ENCODE assay signal across 10 cellular contexts in the genomic region with DNA sequence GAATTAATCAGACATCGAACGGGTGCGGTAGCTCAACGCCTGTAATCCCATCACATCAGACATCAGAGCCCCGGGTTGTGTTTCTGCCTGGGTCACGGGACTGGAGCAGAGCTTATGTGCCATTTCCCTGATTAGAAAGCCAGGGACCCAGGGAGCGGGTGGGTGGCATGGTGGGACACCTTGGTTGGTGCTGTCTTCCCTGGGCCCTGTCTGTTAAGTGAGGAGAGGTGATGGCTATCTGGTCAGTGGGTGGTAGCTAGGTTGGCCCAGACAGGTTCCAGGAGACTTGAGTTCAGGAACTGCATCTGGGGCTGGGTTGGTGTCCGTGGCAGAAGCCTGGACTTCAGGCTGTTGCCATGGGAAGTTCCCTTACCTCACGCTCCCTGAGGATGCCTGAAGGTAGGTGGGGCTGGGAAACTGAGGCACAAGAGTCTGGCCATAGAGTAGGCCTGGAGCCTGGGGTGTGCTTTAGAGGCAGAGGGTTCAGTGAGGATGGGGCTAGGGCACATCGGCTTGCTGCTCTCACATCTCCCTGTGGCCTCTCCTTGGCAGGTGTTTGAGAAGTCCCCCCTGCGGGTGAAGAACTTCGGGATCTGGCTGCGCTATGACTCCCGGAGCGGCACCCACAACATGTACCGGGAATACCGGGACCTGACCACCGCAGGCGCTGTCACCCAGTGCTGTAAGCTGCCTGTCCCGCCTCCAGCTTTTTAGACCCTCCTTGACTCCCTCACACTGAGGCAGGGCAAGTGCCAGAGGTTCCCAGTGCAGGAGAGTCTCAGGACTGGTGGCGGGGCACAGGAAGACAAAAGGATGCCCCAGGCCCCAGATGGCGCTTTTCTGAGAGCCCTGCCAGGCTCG. TPM values are rescaled to one million over a fixed set of nuclear protein-coding genes. Genes with fewer than 3 reads are reported as not detected.
DNase-seq lines count a peak whose midpoint lies in the region; ATAC-seq and TF ChIP-seq lines count a peak whose summit lies in the region.
"Had no signal": no experiment of that assay in that cellular context is flagged by ENCODE, and none has a peak within 500 bp of the region (broad histone marks: within the 10 kb centered on the region; RNA-seq: fewer than 3 reads in every experiment).

No MANE protein-coding gene starts in this region.

- H3K4me3 Mint-ChIP-seq in Caco-2 (ENCODE audit: unreplicated experiment) (peak overlapping the region; percentile 90), chondrocyte (ENCODE audit: unreplicated experiment) (peak overlapping the region; percentile 79)
- peak overlapping the region; percentile 91 for H3K4me3 Mint-ChIP-seq in natural killer cell treated with Interleukin-12 subunit alpha and Interleukin-12 subunit beta and Interleukin-15 and Interleukin-18, amount 100 ng/mL, for 72 hours

- H3K9me3 Mint-ChIP-seq in Caco-2 (ENCODE audit: unreplicated experiment) (no peaks in the 10 kb centered on the region), chondrocyte (ENCODE audit: low read depth) (no peaks in the 10 kb centered on the region)
- no peaks in the 10 kb centered on the region for H3K9me3 Mint-ChIP-seq in natural killer cell treated with Interleukin-12 subunit alpha and Interleukin-12 subunit beta and Interleukin-15 and Interleukin-18, amount 100 ng/mL, for 72 hours

- DNase-seq in Caco-2 (no peak), LNCaP clone FGC (ENCODE audit: low read depth) (no peak), chondrocyte (ENCODE audit: low spot score) (no peak), caudate nucleus (lab: John Stamatoyannopoulos, UW) (no peak), NCI-H1105 treated with DMSO at 0.1 percent for 48 hours (lab: John Stamatoyannopoulos, UW) (no peak)
- DNase-seq in natural killer cell treated with Interleukin-12 subunit alpha and Interleukin-12 subunit beta and Interleukin-15 and Interleukin-18, amount 100 ng/mL, for 72 hours (ENCODE audit: low spot score) = no peak
- no peak for DNase-seq in activated effector memory CD4-positive, alpha-beta T cell treated with Interleukin-2 at 50 U/mL for 16 hours
- DNase-seq: NCI-H1105, testis had no signal

- H3K27me3 ChIP-seq in Caco-2 (replicated peaks; ENCODE audit: control insufficient read depth, insufficient read depth, low read length) = no peaks in the 10 kb centered on the region
- H3K27me3 ChIP-seq: testis had no signal

- H3K9me3 ChIP-seq in Caco-2 = no peaks in the 10 kb centered on the region
- H3K9me3 ChIP-seq: testis had no signal

- peaks cover 9% of the 10 kb centered on the region for H3K36me3 ChIP-seq in Caco-2 (ENCODE audit: control insufficient read depth, insufficient read depth, low read length)

- ATAC-seq in natural killer cell treated with Interleukin-12 subunit alpha and Interleukin-12 subunit beta and Interleukin-15 and Interleukin-18, amount 100 ng/mL, for 72 hours = no peak
- no peak for ATAC-seq in GM19463 (IDR thresholded peaks at IDR 0.05; ENCODE audit: unreplicated experiment)

- H3K27ac Mint-ChIP-seq in Caco-2 (ENCODE audit: unreplicated experiment) (peak overlapping the region; percentile 98), chondrocyte (ENCODE audit: unreplicated experiment) (peak overlapping the region; percentile 75)
- peak overlapping the region; percentile 72 to 85 for H3K27ac Mint-ChIP-seq in natural killer cell treated with Interleukin-12 subunit alpha and Interleukin-12 subunit beta and Interleukin-15 and Interleukin-18, amount 100 ng/mL, for 72 hours

- intact Hi-C loops in Caco-2 (cut with micrococcal nuclease; ENCODE audit: unreplicated experiment) = no loop called here

- peaks cover 18% of the 10 kb centered on the region for H3K4me1 ChIP-seq in Caco-2

- H3K4me3 ChIP-seq in Caco-2 (ENCODE audit: low read depth, low read length) (peak overlapping the region; percentile 84; the same call in 1 of the 2 replicates), LNCaP clone FGC (ENCODE audit: low read depth, low read length) (peak overlapping the region; percentile 80)

- no peaks in the 10 kb centered on the region for H3K27me3 Mint-ChIP-seq in Caco-2 (ENCODE audit: insufficient read depth, unreplicated experiment)
- no peaks in the 10 kb centered on the region for H3K27me3 Mint-ChIP-seq in chondrocyte (ENCODE audit: low read depth)
- H3K27me3 Mint-ChIP-seq in natural killer cell treated with Interleukin-12 subunit alpha and Interleukin-12 subunit beta and Interleukin-15 and Interleukin-18, amount 100 ng/mL, for 72 hours = no peaks in the 10 kb centered on the region

- TF ChIP-seq CTCF in Caco-2 (IDR thresholded peaks at IDR 0.05; ENCODE audit: insufficient read depth in 1 of 2, low read depth in 1 of 2, low read length in 1 of 2, severe bottlenecking in 1 of 2, unreplicated experiment in 1 of 2) (no peak), LNCaP clone FGC (IDR thresholded peaks at IDR 0.05; ENCODE audit: control insufficient read depth, extremely low read depth, insufficient read depth) (no peak), chondrocyte (IDR thresholded peaks at IDR 0.05) (no peak)

- POLR2A ChIA-PET in Caco-2 (lab: Charles Lee) = interaction anchor here (2.8 kb wide), 1 partner anchor 71 kb away, joined by 77 read pairs; a partner anchor contains a TSS

- H3K27ac ChIP-seq in caudate nucleus (ENCODE audit: low read depth, low read length) = no peak overlapping the region

- CTCF ChIA-PET in Caco-2 (lab: Charles Lee) = no interaction called here

- peaks cover 75% of the 10 kb centered on the region for H3K36me3 Mint-ChIP-seq in Caco-2 (ENCODE audit: insufficient read depth, unreplicated experiment)
- peaks cover 18% of the 10 kb centered on the region for H3K36me3 Mint-ChIP-seq in chondrocyte (ENCODE audit: low read depth)
- peaks cover 12% of the 10 kb centered on the region for H3K36me3 Mint-ChIP-seq in natural killer cell treated with Interleukin-12 subunit alpha and Interleukin-12 subunit beta and Interleukin-15 and Interleukin-18, amount 100 ng/mL, for 72 hours

- BruUV-seq in Caco-2 (replicated peaks; lab: Mats Ljungman, UMichigan) = no TSS peak

- H3K4me1 Mint-ChIP-seq in Caco-2 (ENCODE audit: low read depth, unreplicated experiment) = peaks cover 13% of the 10 kb centered on the region
- H3K4me1 Mint-ChIP-seq in chondrocyte (ENCODE audit: low read depth) = peaks cover 25% of the 10 kb centered on the region
- peaks cover 21 to 26% of the 10 kb centered on the region in 2 donors for H3K4me1 Mint-ChIP-seq in natural killer cell treated with Interleukin-12 subunit alpha and Interleukin-12 subunit beta and Interleukin-15 and Interleukin-18, amount 100 ng/mL, for 72 hours (ENCODE audit: low read depth in 2 of 2)

RNA-seq across cellular contexts. Expression of a gene that starts 2.1 kb away (rescaled TPM):
- total RNA-seq in Caco-2 (2022) (1,599 and 1,686 TPM in 2 replicates), chondrocyte (1,165 to 1,501 TPM (median 1,234 TPM) in 3 replicates)
- total RNA-seq in natural killer cell treated with Interleukin-12 subunit alpha and Interleukin-12 subunit beta and Interleukin-15 and Interleukin-18, amount 100 ng/mL, for 72 hours = 1,000 to 10,000 TPM; 1,379 to 1,604 TPM

RNA-seq across cellular contexts. Expression of a gene that starts 10.0 kb away (rescaled TPM):
- total RNA-seq in Caco-2 (2022) (0.43 TPM in 1 of 2 replicates, not detected in the other), chondrocyte (not detected in 3 replicates)
- under 1 TPM; 0.57 to 0.89 TPM for total RNA-seq in natural killer cell treated with Interleukin-12 subunit alpha and Interleukin-12 subunit beta and Interleukin-15 and Interleukin-18, amount 100 ng/mL, for 72 hours

RNA-seq across cellular contexts. Expression of a gene that starts 14.0 kb away (rescaled TPM):
- not detected in 2 replicates for total RNA-seq in Caco-2 (2022)
- 2.3 to 7.7 TPM (median 6.9 TPM) in 3 replicates for total RNA-seq in chondrocyte
- 100 to 1,000 TPM; 184 to 195 TPM for total RNA-seq in natural killer cell treated with Interleukin-12 subunit alpha and Interleukin-12 subunit beta and Interleukin-15 and Interleukin-18, amount 100 ng/mL, for 72 hours

RNA-seq across cellular contexts. Expression of a gene that starts 40.5 kb away (rescaled TPM):
- total RNA-seq in Caco-2 (2022) = not detected in 2 replicates
- total RNA-seq in chondrocyte = not detected in 3 replicates
- 10 to 100 TPM in 1 of 2 donors, 1 to 10 TPM in 1; 9.1 to 12.0 TPM for total RNA-seq in natural killer cell treated with Interleukin-12 subunit alpha and Interleukin-12 subunit beta and Interleukin-15 and Interleukin-18, amount 100 ng/mL, for 72 hours

Comparison
In these comparisons a context has a peak if more than half of its experiments do, and no peak if none do; other contexts are left out.
1. RNA of a gene that starts 14.0 kb away (total RNA-seq): 184 to 195 TPM in natural killer cell treated with Interleukin-12 subunit alpha and Interleukin-12 subunit beta and Interleukin-15 and Interleukin-18, amount 100 ng/mL, for 72 hours; 2.3 to 7.7 TPM in chondrocyte and not detected in Caco-2; every median in the first group is over 10 times any median in the second.
2. Peak in every context shown above with its lines, with median percentiles within 50 percentile points of each other: H3K27ac Mint-ChIP-seq and H3K4me3 Mint-ChIP-seq.